ENCODE assay signal across 2 cellular contexts in the genomic region with DNA sequence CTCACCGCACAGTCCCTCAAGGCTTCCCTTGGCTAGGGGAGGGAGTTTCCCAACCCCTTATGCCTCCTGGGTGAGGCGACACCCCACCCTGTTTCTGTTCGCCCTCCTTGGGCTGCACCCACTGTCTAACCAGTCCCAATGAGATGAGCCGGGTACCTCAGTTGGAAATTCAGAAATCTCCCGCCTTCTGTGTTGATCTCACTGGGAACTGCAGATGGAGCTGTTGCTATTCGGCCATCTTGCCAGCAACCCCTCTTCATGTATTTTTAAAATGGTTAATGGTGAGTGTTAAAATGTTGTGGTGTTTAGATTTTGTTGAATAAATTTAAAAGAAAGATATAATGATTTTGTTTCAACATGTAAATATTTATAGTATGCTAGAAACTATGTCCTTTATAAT.
TF ChIP-seq lines count a peak whose summit lies in the region.

No MANE protein-coding gene starts in this region.

TF ChIP-seq in A549, 52 proteins besides CTCF, POLR2A, EP300 and RAD21 (continued from another document):
- no peak for TF ChIP-seq HDAC2 (IDR thresholded peaks at IDR 0.05)
- TF ChIP-seq NFE2L2 (conservative IDR thresholded peaks at IDR 0.05; ENCODE audit: low read length) = no peak
- no peak for TF ChIP-seq FOXS1 (CRISPR knock-in tag; IDR thresholded peaks at IDR 0.05)
- no peak for TF ChIP-seq JUNB (IDR thresholded peaks at IDR 0.05)
- TF ChIP-seq ZNF302 (CRISPR knock-in tag; IDR thresholded peaks at IDR 0.05) = no peak
- TF ChIP-seq BHLHE40 (IDR thresholded peaks at IDR 0.05; ENCODE audit: low read depth, low read length) = no peak
- no peak for TF ChIP-seq HOXA7 (CRISPR knock-in tag; IDR thresholded peaks at IDR 0.05)
- TF ChIP-seq EHMT2 (IDR thresholded peaks at IDR 0.05; ENCODE audit: low read depth) = no peak
- TF ChIP-seq, protein P1, sequence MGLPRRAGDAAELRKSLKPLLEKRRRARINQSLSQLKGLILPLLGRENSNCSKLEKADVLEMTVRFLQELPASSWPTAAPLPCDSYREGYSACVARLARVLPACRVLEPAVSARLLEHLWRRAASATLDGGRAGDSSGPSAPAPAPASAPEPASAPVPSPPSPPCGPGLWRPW (IDR thresholded peaks at IDR 0.05) = no peak
TF ChIP-seq in A549: peak in this region for 0.

TF ChIP-seq in GM23338, 12 proteins besides CTCF, POLR2A, EP300 and RAD21 (continued from another document):
- TF ChIP-seq, protein P2, sequence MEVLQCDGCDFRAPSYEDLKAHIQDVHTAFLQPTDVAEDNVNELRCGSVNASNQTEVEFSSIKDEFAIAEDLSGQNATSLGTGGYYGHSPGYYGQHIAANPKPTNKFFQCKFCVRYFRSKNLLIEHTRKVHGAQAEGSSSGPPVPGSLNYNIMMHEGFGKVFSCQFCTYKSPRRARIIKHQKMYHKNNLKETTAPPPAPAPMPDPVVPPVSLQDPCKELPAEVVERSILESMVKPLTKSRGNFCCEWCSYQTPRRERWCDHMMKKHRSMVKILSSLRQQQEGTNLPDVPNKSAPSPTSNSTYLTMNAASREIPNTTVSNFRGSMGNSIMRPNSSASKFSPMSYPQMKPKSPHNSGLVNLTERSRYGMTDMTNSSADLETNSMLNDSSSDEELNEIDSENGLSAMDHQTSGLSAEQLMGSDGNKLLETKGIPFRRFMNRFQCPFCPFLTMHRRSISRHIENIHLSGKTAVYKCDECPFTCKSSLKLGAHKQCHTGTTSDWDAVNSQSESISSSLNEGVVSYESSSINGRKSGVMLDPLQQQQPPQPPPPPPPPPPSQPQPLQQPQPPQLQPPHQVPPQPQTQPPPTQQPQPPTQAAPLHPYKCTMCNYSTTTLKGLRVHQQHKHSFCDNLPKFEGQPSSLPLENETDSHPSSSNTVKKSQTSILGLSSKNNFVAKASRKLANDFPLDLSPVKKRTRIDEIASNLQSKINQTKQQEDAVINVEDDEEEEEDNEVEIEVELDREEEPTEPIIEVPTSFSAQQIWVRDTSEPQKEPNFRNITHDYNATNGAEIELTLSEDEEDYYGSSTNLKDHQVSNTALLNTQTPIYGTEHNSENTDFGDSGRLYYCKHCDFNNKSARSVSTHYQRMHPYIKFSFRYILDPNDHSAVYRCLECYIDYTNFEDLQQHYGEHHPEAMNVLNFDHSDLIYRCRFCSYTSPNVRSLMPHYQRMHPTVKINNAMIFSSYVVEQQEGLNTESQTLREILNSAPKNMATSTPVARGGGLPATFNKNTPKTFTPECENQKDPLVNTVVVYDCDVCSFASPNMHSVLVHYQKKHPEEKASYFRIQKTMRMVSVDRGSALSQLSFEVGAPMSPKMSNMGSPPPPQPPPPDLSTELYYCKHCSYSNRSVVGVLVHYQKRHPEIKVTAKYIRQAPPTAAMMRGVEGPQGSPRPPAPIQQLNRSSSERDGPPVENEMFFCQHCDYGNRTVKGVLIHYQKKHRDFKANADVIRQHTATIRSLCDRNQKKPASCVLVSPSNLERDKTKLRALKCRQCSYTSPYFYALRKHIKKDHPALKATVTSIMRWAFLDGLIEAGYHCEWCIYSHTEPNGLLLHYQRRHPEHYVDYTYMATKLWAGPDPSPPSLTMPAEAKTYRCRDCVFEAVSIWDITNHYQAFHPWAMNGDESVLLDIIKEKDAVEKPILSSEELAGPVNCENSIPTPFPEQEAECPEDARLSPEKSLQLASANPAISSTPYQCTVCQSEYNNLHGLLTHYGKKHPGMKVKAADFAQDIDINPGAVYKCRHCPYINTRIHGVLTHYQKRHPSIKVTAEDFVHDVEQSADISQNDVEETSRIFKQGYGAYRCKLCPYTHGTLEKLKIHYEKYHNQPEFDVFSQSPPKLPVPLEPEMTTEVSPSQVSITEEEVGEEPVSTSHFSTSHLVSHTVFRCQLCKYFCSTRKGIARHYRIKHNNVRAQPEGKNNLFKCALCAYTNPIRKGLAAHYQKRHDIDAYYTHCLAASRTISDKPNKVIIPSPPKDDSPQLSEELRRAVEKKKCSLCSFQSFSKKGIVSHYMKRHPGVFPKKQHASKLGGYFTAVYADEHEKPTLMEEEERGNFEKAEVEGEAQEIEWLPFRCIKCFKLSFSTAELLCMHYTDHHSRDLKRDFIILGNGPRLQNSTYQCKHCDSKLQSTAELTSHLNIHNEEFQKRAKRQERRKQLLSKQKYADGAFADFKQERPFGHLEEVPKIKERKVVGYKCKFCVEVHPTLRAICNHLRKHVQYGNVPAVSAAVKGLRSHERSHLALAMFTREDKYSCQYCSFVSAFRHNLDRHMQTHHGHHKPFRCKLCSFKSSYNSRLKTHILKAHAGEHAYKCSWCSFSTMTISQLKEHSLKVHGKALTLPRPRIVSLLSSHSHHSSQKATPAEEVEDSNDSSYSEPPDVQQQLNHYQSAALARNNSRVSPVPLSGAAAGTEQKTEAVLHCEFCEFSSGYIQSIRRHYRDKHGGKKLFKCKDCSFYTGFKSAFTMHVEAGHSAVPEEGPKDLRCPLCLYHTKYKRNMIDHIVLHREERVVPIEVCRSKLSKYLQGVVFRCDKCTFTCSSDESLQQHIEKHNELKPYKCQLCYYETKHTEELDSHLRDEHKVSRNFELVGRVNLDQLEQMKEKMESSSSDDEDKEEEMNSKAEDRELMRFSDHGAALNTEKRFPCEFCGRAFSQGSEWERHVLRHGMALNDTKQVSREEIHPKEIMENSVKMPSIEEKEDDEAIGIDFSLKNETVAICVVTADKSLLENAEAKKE (CRISPR knock-in tag; IDR thresholded peaks at IDR 0.05) = no peak
- TF ChIP-seq ZNF331 (CRISPR knock-in tag; IDR thresholded peaks at IDR 0.05; ENCODE audit: low read depth) (no peak), JUNB (IDR thresholded peaks at IDR 0.05; ENCODE audit: unreplicated experiment) (no peak), EZH2 (IDR thresholded peaks at IDR 0.05; ENCODE audit: low read depth, unreplicated experiment) (no peak), POLR2AphosphoS5 (IDR thresholded peaks at IDR 0.05; ENCODE audit: low read depth) (no peak)
- TF ChIP-seq, protein P3, sequence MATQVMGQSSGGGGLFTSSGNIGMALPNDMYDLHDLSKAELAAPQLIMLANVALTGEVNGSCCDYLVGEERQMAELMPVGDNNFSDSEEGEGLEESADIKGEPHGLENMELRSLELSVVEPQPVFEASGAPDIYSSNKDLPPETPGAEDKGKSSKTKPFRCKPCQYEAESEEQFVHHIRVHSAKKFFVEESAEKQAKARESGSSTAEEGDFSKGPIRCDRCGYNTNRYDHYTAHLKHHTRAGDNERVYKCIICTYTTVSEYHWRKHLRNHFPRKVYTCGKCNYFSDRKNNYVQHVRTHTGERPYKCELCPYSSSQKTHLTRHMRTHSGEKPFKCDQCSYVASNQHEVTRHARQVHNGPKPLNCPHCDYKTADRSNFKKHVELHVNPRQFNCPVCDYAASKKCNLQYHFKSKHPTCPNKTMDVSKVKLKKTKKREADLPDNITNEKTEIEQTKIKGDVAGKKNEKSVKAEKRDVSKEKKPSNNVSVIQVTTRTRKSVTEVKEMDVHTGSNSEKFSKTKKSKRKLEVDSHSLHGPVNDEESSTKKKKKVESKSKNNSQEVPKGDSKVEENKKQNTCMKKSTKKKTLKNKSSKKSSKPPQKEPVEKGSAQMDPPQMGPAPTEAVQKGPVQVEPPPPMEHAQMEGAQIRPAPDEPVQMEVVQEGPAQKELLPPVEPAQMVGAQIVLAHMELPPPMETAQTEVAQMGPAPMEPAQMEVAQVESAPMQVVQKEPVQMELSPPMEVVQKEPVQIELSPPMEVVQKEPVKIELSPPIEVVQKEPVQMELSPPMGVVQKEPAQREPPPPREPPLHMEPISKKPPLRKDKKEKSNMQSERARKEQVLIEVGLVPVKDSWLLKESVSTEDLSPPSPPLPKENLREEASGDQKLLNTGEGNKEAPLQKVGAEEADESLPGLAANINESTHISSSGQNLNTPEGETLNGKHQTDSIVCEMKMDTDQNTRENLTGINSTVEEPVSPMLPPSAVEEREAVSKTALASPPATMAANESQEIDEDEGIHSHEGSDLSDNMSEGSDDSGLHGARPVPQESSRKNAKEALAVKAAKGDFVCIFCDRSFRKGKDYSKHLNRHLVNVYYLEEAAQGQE (IDR thresholded peaks at IDR 0.05; ENCODE audit: unreplicated experiment) = no peak
TF ChIP-seq in GM23338: peak in this region for 0.
